8 cellular contexts compared by ENCODE assay signal in genomic region chr19:24033308-24033961, GRCh38. TPM values are rescaled to one million over a fixed set of nuclear protein-coding genes. Genes with fewer than 3 reads are reported as not detected.
DNase-seq lines count a peak whose midpoint lies in the region; ATAC-seq and TF ChIP-seq lines count a peak whose summit lies in the region.

No MANE protein-coding gene starts in this region.

- H3K9me3 ChIP-seq in T-helper 17 cell (ENCODE audit: control insufficient read depth, low read length, poor library complexity, severe bottlenecking) (no peaks in the 10 kb centered on the region), ascending aorta (no peaks in the 10 kb centered on the region), aorta (ENCODE audit: control insufficient read depth, low read length) (no peaks in the 10 kb centered on the region)

- peak overlapping the region; percentile 93 for H3K27ac Mint-ChIP-seq in T-helper 17 cell

- 0% methylated on average over 38 to 40 of the region's 40 CpGs for WGBS in aorta, 2 donors

- no peaks in the 10 kb centered on the region for H3K27me3 Mint-ChIP-seq in T-helper 17 cell

- H3K9ac ChIP-seq in rectal smooth muscle tissue (ENCODE audit: low read length) = peak overlapping the region; percentile 92

- peaks cover 5% of the 10 kb centered on the region for H3K36me3 Mint-ChIP-seq in T-helper 17 cell (ENCODE audit: low read depth)

- intact Hi-C loops in ascending aorta (cut with DNase I) (loop anchor here (2.0 to 10.0 kb wide), 3 partner anchors 53 to 639 kb away; partner anchors contain the start of genes ZNF254, ZNF681 and ZNF91), aorta (cut with DNase I) (loop anchor here (2.0 to 5.0 kb wide), 2 partner anchors 271 to 275 kb away; partner anchors contain the start of gene ZNF681 (in 1 of the 2))

- ATAC-seq in HG02678 (IDR thresholded peaks at IDR 0.05; ENCODE audit: unreplicated experiment) = peak; percentile 98
- peak; percentile 99 for ATAC-seq in T-helper 17 cell
- peak; percentile 98 for ATAC-seq in aorta (ENCODE audit: low FRiP score)

- TF ChIP-seq CTCF in GM12874 (IDR thresholded peaks at IDR 0.05; ENCODE audit: insufficient read depth, low read depth, low read length) (0 out of 2 replicates have a peak, but pooled peaks have one; percentile 6), ascending aorta (IDR thresholded peaks at IDR 0.05) (no peak)

- H3K27me3 ChIP-seq in ascending aorta (no peaks in the 10 kb centered on the region), rectal smooth muscle tissue (ENCODE audit: control insufficient read depth, insufficient read depth, low read length) (no peaks in the 10 kb centered on the region), aorta (ENCODE audit: control insufficient read depth in 1 of 2, insufficient read depth in 2 of 2, low read length in 1 of 2) (no peaks in the 10 kb centered on the region)

- DNase-seq in NCI-H1436 (lab: John Stamatoyannopoulos, UW) (peak; percentile 94), T-helper 17 cell (peak; percentile 71 to 77 (median 73)), ascending aorta (ENCODE audit: low spot score in 2 of 2) (peak; percentile 67 to 93), hepatic stellate cell (ENCODE audit: low spot score) (peak; percentile 98), aorta (peak; percentile 94 to 95)

- H3K4me1 ChIP-seq in ascending aorta (peaks cover 4 to 10% of the 10 kb centered on the region in 2 donors), rectal smooth muscle tissue (ENCODE audit: control insufficient read depth, insufficient read depth, low read length) (peaks cover 4% of the 10 kb centered on the region), aorta (ENCODE audit: control insufficient read depth in 1 of 2, insufficient read depth in 2 of 2, low read length in 2 of 2) (peaks cover 0 to 2% of the 10 kb centered on the region in 2 donors)

- H3K4me3 Mint-ChIP-seq in T-helper 17 cell = peak overlapping the region; percentile 99

- peaks cover 38% of the 10 kb centered on the region for H3K4me1 Mint-ChIP-seq in T-helper 17 cell

- H3K27ac ChIP-seq in ascending aorta (peak overlapping the region; percentile 93 to 96), rectal smooth muscle tissue (ENCODE audit: low read depth, low read length) (peak overlapping the region; percentile 91), aorta (ENCODE audit: low read depth in 1 of 2, low read length in 2 of 2) (peak overlapping the region; percentile 64 to 71)

- H3K36me3 ChIP-seq in ascending aorta (peaks cover 0 to 22% of the 10 kb centered on the region in 2 donors), rectal smooth muscle tissue (ENCODE audit: control insufficient read depth, insufficient read depth, low read length) (peaks cover 6% of the 10 kb centered on the region), aorta (ENCODE audit: control insufficient read depth in 1 of 2, insufficient read depth in 2 of 2, low read length in 1 of 2) (no peaks in the 10 kb centered on the region)

- H3K4me3 ChIP-seq in ascending aorta = peak overlapping the region; percentile 88 to 90
- peak overlapping the region; percentile 77 for H3K4me3 ChIP-seq in rectal smooth muscle tissue (ENCODE audit: low read length)
- peak overlapping the region; percentile 75 to 88 for H3K4me3 ChIP-seq in aorta (ENCODE audit: low read length in 2 of 2)

RNA-seq across cellular contexts. Expression of gene ZNF254, which starts 53.6 kb away (rescaled TPM):
- 10 to 100 TPM in 1 of 2 donors, 1 to 10 TPM in 1; 8.4 to 12.0 TPM for total RNA-seq in T-helper 17 cell
- total RNA-seq in ascending aorta = 6.0 TPM
- 10 to 100 TPM; 13.8 to 23.5 TPM for total RNA-seq in aorta
- 1 to 10 TPM; 2.9 to 4.3 TPM for polyA plus RNA-seq in aorta

Comparison
In these comparisons a context has a peak if more than half of its experiments do, and no peak if none do; other contexts are left out.
1. Peak in every context shown above with its lines: DNase-seq, ATAC-seq, H3K4me3 ChIP-seq and H3K27ac ChIP-seq.